ENCODE assay signal across 16 cellular contexts in the genomic region with DNA sequence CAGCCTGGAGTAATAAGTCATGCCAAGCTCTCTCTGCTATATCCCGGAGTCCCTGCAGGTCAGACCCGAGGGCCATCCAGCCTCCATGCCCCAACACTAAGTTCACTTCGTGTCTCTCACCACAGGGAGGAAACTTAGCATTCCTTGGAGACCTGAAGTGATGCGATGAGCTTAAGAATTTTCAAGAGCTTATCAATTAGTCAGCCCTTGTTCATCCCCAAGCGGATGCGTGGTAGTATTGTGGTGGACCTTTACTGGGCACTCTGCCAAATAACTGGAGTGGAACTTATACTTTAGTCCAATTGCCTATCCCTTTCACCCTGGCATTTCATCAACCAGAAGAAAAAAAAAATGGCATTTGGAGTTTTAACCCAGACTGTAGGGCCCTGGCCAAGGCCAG.
A peak's percentile ranks its signal among the peaks of the same experiment; 100 is the strongest.
DNase-seq lines count a peak whose midpoint lies in the region; ATAC-seq and TF ChIP-seq lines count a peak whose summit lies in the region.
"Had no signal": no experiment of that assay in that cellular context is flagged by ENCODE, and none has a peak within 500 bp of the region (broad histone marks: within the 10 kb centered on the region; RNA-seq: fewer than 3 reads in every experiment).

No MANE protein-coding gene starts in this region.

- DNase-seq in AG09309 (ENCODE audit: low read depth) (peak; percentile 34), HT1080 (ENCODE audit: low read depth) (peak; percentile 91), astrocyte of the hippocampus (ENCODE audit: low read depth, low spot score) (peak; percentile 64), kidney glomerular epithelial cell (lab: John Stamatoyannopoulos, UW) (peak; percentile 83), NCI-H526 treated with DMSO at 0.1 percent for 48 hours (lab: John Stamatoyannopoulos, UW) (no peak), DMS79 (lab: John Stamatoyannopoulos, UW) (no peak)
- DNase-seq: activated CD4-positive, alpha-beta T cell treated with anti-CD3 and anti-CD28 coated beads for 4 hours; activated T-cell treated with anti-CD3 and anti-CD28 coated beads, Interleukin-2, amount 50 U/mL, for 72 hours; DMS53; MV-4-11; pancreas; T-helper 1 cell had no signal

- no peak for ATAC-seq in HG03342 (IDR thresholded peaks at IDR 0.05; ENCODE audit: unreplicated experiment)
- ATAC-seq in HG03521 (IDR thresholded peaks at IDR 0.05; ENCODE audit: unreplicated experiment) = no peak
- ATAC-seq: activated T-cell treated with anti-CD3 and anti-CD28 coated beads, Interleukin-2, amount 50 U/mL, for 72 hours; foreskin keratinocyte; HCT116; pancreas had no signal

- no peak overlapping the region for H3K4me3 ChIP-seq in AG09309 (ENCODE audit: control insufficient read depth, low read depth, low read length)
- H3K4me3 ChIP-seq: pancreas had no signal

- TF ChIP-seq CTCF in AG09309 (IDR thresholded peaks at IDR 0.05; ENCODE audit: control insufficient read depth, insufficient read depth, low read depth, low read length, missing control alignments) = no peak

Comparison
In these comparisons a context has a peak if more than half of its experiments do, and no peak if none do; other contexts are left out.
1. DNase-seq: peak in AG09309 (single experiment), HT1080 (single experiment), astrocyte of the hippocampus (single experiment) and kidney glomerular epithelial cell (single experiment); none in NCI-H526 treated with DMSO at 0.1 percent for 48 hours (single experiment) and DMS79 (single experiment).